1 cellular context compared by ENCODE assay signal in genomic region chr4:40227284-40227683, GRCh38.
TF ChIP-seq lines count a peak whose summit lies in the region.

No MANE protein-coding gene starts in this region.

TF ChIP-seq in GM12878, 131 proteins besides CTCF, POLR2A, EP300 and RAD21 (continued from another document and continues in another):
- TF ChIP-seq CUX1 (IDR thresholded peaks at IDR 0.05; ENCODE audit: insufficient replicate concordance, low read depth, low read length) (no peak), ZSCAN29 (IDR thresholded peaks at IDR 0.05) (no peak), STAT1 (conservative IDR thresholded peaks at IDR 0.05) (no peak), PML (IDR thresholded peaks at IDR 0.05; ENCODE audit: low read length) (peak; percentile 50; the same call in 1 of the 2 replicates), POLR2AphosphoS2 (IDR thresholded peaks at IDR 0.05; ENCODE audit: low read depth, low read length) (no peak), ZBTB4 (CRISPR knock-in tag; IDR thresholded peaks at IDR 0.05) (no peak), YY1 (IDR thresholded peaks at IDR 0.05; ENCODE audit: low read depth, low read length) (0 out of 2 replicates have a peak, but pooled peaks have one; percentile 10), FOS (IDR thresholded peaks at IDR 0.05; ENCODE audit: borderline replicate concordance, extremely low read depth, insufficient read length) (no peak), SIN3A (IDR thresholded peaks at IDR 0.05; ENCODE audit: low read depth, low read length) (no peak), MEF2A (IDR thresholded peaks at IDR 0.05; ENCODE audit: insufficient read depth, low read depth, low read length) (peak; percentile 86; the same call in 1 of the 2 replicates), JUNB (IDR thresholded peaks at IDR 0.05) (peak; percentile 92), HCFC1 (IDR thresholded peaks at IDR 0.05; ENCODE audit: low read length) (no peak), ATF3 (IDR thresholded peaks at IDR 0.05; ENCODE audit: borderline replicate concordance, extremely low read depth, low read depth, low read length) (no peak), TARDBP (IDR thresholded peaks at IDR 0.05; ENCODE audit: borderline replicate concordance) (no peak), CBX3 (IDR thresholded peaks at IDR 0.05; ENCODE audit: borderline replicate concordance, low read depth) (no peak), SP1 (IDR thresholded peaks at IDR 0.05; ENCODE audit: low read depth, low read length) (peak; percentile 62), NBN (IDR thresholded peaks at IDR 0.05) (no peak), CHD1 (IDR thresholded peaks at IDR 0.05; ENCODE audit: low read depth, low read length) (no peak), HDAC6 (IDR thresholded peaks at IDR 0.05; ENCODE audit: unreplicated experiment) (no peak), ZBTB40 (IDR thresholded peaks at IDR 0.05; ENCODE audit: borderline replicate concordance) (no peak), RB1 (IDR thresholded peaks at IDR 0.05; ENCODE audit: borderline replicate concordance) (no peak), ZNF207 (IDR thresholded peaks at IDR 0.05; ENCODE audit: borderline replicate concordance) (no peak), SMAD5 (IDR thresholded peaks at IDR 0.05; ENCODE audit: low read depth) (no peak), MYC (IDR thresholded peaks at IDR 0.05; ENCODE audit: insufficient read depth, insufficient read length, insufficient replicate concordance, low read length, severe bottlenecking) (no peak), SREBF1 (IDR thresholded peaks at IDR 0.05; ENCODE audit: low read length) (no peak), ZNF687 (IDR thresholded peaks at IDR 0.05) (no peak), PBX3 (IDR thresholded peaks at IDR 0.05; ENCODE audit: insufficient replicate concordance, low read depth, low read length) (peak; percentile 23), USF2 (IDR thresholded peaks at IDR 0.05; ENCODE audit: borderline replicate concordance, low read depth, low read length) (no peak), ESRRA (IDR thresholded peaks at IDR 0.05; ENCODE audit: low read length) (no peak), MTA2 (IDR thresholded peaks at IDR 0.05; ENCODE audit: low read depth) (peak; percentile 46; the same call in 1 of the 2 replicates), SUPT20H (IDR thresholded peaks at IDR 0.05; ENCODE audit: borderline replicate concordance, control insufficient read depth, low read depth, low read length) (no peak), ASH2L (IDR thresholded peaks at IDR 0.05; ENCODE audit: borderline replicate concordance, low read depth) (no peak), SMC3 (IDR thresholded peaks at IDR 0.05; ENCODE audit: borderline replicate concordance, low read length) (no peak; the same call in 1 of the 2 replicates), CEBPZ (IDR thresholded peaks at IDR 0.05; ENCODE audit: low read depth, low read length) (no peak), GATAD2B (conservative IDR thresholded peaks at IDR 0.05; ENCODE audit: low read depth) (no peak)
